In the genomic region with DNA sequence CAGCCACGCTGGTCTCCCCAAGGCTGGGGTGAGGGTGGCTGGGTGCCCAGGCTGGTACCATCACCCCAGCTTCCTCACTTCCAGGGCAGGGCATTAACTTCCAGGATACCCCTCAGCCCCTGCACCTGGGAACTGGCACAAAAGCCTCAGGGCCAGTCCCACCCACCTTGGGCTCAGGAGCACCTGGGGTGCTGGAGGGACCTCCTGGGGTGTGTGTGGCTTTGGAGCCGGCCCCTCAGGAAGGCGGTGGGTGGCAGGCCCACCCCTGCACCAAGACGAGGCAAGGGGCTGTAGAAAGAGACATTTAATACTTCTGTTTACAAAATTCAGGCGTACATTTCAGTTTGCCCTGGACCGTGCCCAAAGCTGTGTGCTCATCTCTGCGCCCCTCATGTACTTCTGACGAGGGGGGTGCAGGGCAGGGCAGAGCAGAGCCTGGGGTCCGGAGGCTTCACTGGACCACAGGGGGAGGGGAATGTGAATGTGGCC, we compare ENCODE assay signal across 16 cellular contexts. TPM values are rescaled to one million over a fixed set of nuclear protein-coding genes. Genes with fewer than 3 reads are reported as not detected.
DNase-seq lines count a peak whose midpoint lies in the region; ATAC-seq and TF ChIP-seq lines count a peak whose summit lies in the region.
"Had no signal": no experiment of that assay in that cellular context is flagged by ENCODE, and none has a peak within 500 bp of the region (broad histone marks: within the 10 kb centered on the region; RNA-seq: fewer than 3 reads in every experiment).

No MANE protein-coding gene starts in this region.

- no peaks in the 10 kb centered on the region for H4K20me1 ChIP-seq in HCT116 (ENCODE audit: insufficient read depth)

- no peak for TF ChIP-seq POLR2A in HCT116 (IDR thresholded peaks at IDR 0.05; ENCODE audit: borderline replicate concordance, extremely low read depth, insufficient read depth, insufficient read length)

- no peak for TF ChIP-seq RAD21 in HCT116 (IDR thresholded peaks at IDR 0.05; ENCODE audit: low read depth)

- RAD21 ChIA-PET in HCT116 (lab: Charles Lee; ENCODE audit: low non-redundant PET in 1 of 2, low total read pairs in 2 of 2, uncharacterized antibody in 2 of 2, unreplicated experiment in 2 of 2): no interaction called here

- POLR2A ChIA-PET in HCT116 (lab: Charles Lee): no interaction called here

- BruUV-seq in HCT116 (replicated peaks; lab: Mats Ljungman, UMichigan): no TSS peak

- H2AFZ ChIP-seq in HCT116 (ENCODE audit: low read depth, low read length, poor library complexity, severe bottlenecking): no peak overlapping the region

- no peak overlapping the region for H3K9ac ChIP-seq in HCT116 (ENCODE audit: low read length)

- H3K9me3 Mint-ChIP-seq in activated T-helper 17 cell treated with anti-CD3 and anti-CD28 coated beads, Interleukin-2, amount 50 U/mL, for 72 hours: no peaks in the 10 kb centered on the region
- no peaks in the 10 kb centered on the region for H3K9me3 Mint-ChIP-seq in neural crest cell
- H3K9me3 Mint-ChIP-seq: IgD-negative memory B cell had no signal

- H3K9me3 ChIP-seq in HCT116 (ENCODE audit: control insufficient read depth in 1 of 2, insufficient read depth in 1 of 2, low read depth in 1 of 2, low read length in 2 of 2): no peaks in the 10 kb centered on the region
- H3K9me3 ChIP-seq: BLaER1 treated with 17β-estradiol and CSF1 and Interleukin-3, amounts not matched to agents 10 nM and 100 nM; left ventricle myocardium inferior had no signal

- TF ChIP-seq CTCF in HCT116 (IDR thresholded peaks at IDR 0.05 in 2 of 3, conservative IDR thresholded peaks at IDR 0.05 in 1 of 3; ENCODE audit: borderline replicate concordance in 1 of 3, insufficient read depth in 1 of 3, low read depth in 2 of 3, low read length in 2 of 3) (no peak), neural crest cell (conservative IDR thresholded peaks at IDR 0.05) (no peak)

- no peak for ATAC-seq in HCT116
- ATAC-seq in activated T-helper 17 cell treated with anti-CD3 and anti-CD28 coated beads, Interleukin-2, amount 50 U/mL, for 72 hours (replicated peaks): no peak
- no peak for ATAC-seq in GM21390 (IDR thresholded peaks at IDR 0.05; ENCODE audit: unreplicated experiment)
- no peak for ATAC-seq in GM18867 (IDR thresholded peaks at IDR 0.05; ENCODE audit: unreplicated experiment)
- no peak for ATAC-seq in HG03025 (IDR thresholded peaks at IDR 0.05; ENCODE audit: low FRiP score, unreplicated experiment)

- H3K4me1 Mint-ChIP-seq in activated T-helper 17 cell treated with anti-CD3 and anti-CD28 coated beads, Interleukin-2, amount 50 U/mL, for 72 hours: no peaks in the 10 kb centered on the region
- H3K4me1 Mint-ChIP-seq in neural crest cell: peaks cover 5% of the 10 kb centered on the region
- H3K4me1 Mint-ChIP-seq: IgD-negative memory B cell had no signal

- peak overlapping the region; percentile 47 for H3K27ac ChIP-seq in HCT116 (ENCODE audit: low read depth, low read length)
- H3K27ac ChIP-seq: left ventricle myocardium inferior had no signal

- H3K9me2 ChIP-seq in HCT116 (ENCODE audit: insufficient read depth): no peaks in the 10 kb centered on the region

- H3K27me3 Mint-ChIP-seq in activated T-helper 17 cell treated with anti-CD3 and anti-CD28 coated beads, Interleukin-2, amount 50 U/mL, for 72 hours: no peaks in the 10 kb centered on the region
- peaks cover 8% of the 10 kb centered on the region for H3K27me3 Mint-ChIP-seq in neural crest cell (ENCODE audit: low read depth)
- H3K27me3 Mint-ChIP-seq: IgD-negative memory B cell had no signal

- H3K27me3 ChIP-seq in HCT116 (ENCODE audit: insufficient read depth, low read length): no peaks in the 10 kb centered on the region
- H3K27me3 ChIP-seq: BLaER1 treated with 17β-estradiol and CSF1 and Interleukin-3, amounts not matched to agents 10 nM and 100 nM had no signal

- intact Hi-C loops in HCT116 (cut with micrococcal nuclease): loop anchor here (5.0 kb wide), 1 partner anchor 42 kb away; a partner anchor contains a TSS

- no peaks in the 10 kb centered on the region for H3K79me2 ChIP-seq in HCT116 (ENCODE audit: insufficient read depth, low read length)

- no peak overlapping the region for H3K4me3 Mint-ChIP-seq in activated T-helper 17 cell treated with anti-CD3 and anti-CD28 coated beads, Interleukin-2, amount 50 U/mL, for 72 hours
- peak overlapping the region; percentile 65 for H3K4me3 Mint-ChIP-seq in neural crest cell

- no peak overlapping the region for H3K4me3 ChIP-seq in HCT116 (replicated peaks in 1 of 2; ENCODE audit: low read depth in 1 of 2, low read length in 2 of 2)
- H3K4me3 ChIP-seq: BLaER1 treated with 17β-estradiol and CSF1 and Interleukin-3, amounts not matched to agents 10 nM and 100 nM; left ventricle myocardium inferior had no signal

- no peak overlapping the region for H3K4me2 ChIP-seq in HCT116 (ENCODE audit: low read length)
- H3K4me2 ChIP-seq: BLaER1 treated with 17β-estradiol and CSF1 and Interleukin-3, amounts not matched to agents 10 nM and 100 nM had no signal

- peaks cover 6 to 23% of the 10 kb centered on the region in 2 experiments; a peak in 3 of 4 replicates for H3K4me1 ChIP-seq in HCT116 (ENCODE audit: control insufficient read depth in 1 of 2, insufficient read depth in 2 of 2, low read length in 2 of 2)
- H3K4me1 ChIP-seq: left ventricle myocardium inferior had no signal

- H3K36me3 Mint-ChIP-seq in activated T-helper 17 cell treated with anti-CD3 and anti-CD28 coated beads, Interleukin-2, amount 50 U/mL, for 72 hours (ENCODE audit: low read depth): peaks cover 63% of the 10 kb centered on the region
- peaks cover 2% of the 10 kb centered on the region for H3K36me3 Mint-ChIP-seq in neural crest cell (ENCODE audit: low read depth)
- H3K36me3 Mint-ChIP-seq: IgD-negative memory B cell had no signal

- CTCF ChIA-PET in HCT116 (lab: Charles Lee): no interaction called here

- DNase-seq in HCT116 (ENCODE audit: low read depth, low spot score): no peak
- DNase-seq in neural crest cell (ENCODE audit: low read depth, low spot score): no peak
- DNase-seq: activated CD4-positive, alpha-beta T cell treated with anti-CD3 and anti-CD28 coated beads, Interleukin-2, amount 50 U/mL, for 1 hour; activated gamma-delta T cell; DMS153; left ventricle myocardium inferior; NCI-H1048; stimulated activated CD4-positive, alpha-beta T cell treated with anti-CD3 and anti-CD28 coated beads, Interleukin-4, amount 100 ng/mL, for 1 hour; T1000; trophoblast cell had no signal

- peak overlapping the region; percentile 30 for H3K27ac Mint-ChIP-seq in activated T-helper 17 cell treated with anti-CD3 and anti-CD28 coated beads, Interleukin-2, amount 50 U/mL, for 72 hours
- no peak overlapping the region for H3K27ac Mint-ChIP-seq in neural crest cell (ENCODE audit: unreplicated experiment)

- peaks cover 5 to 11% of the 10 kb centered on the region in 2 experiments; a peak in 2 of 4 replicates for H3K36me3 ChIP-seq in HCT116 (ENCODE audit: control insufficient read depth in 1 of 2, insufficient read depth in 2 of 2, low read length in 2 of 2)

TF ChIP-seq in HCT116, 20 proteins besides CTCF, POLR2A, EP300 and RAD21 (continues in another document):
- TF ChIP-seq EGR1 (IDR thresholded peaks at IDR 0.05; ENCODE audit: low read depth) (no peak), CBX3 (IDR thresholded peaks at IDR 0.05; ENCODE audit: low read depth) (no peak), CEBPB (IDR thresholded peaks at IDR 0.05; ENCODE audit: low read depth) (no peak), JUND (IDR thresholded peaks at IDR 0.05) (no peak)
- TF ChIP-seq, protein P1, sequence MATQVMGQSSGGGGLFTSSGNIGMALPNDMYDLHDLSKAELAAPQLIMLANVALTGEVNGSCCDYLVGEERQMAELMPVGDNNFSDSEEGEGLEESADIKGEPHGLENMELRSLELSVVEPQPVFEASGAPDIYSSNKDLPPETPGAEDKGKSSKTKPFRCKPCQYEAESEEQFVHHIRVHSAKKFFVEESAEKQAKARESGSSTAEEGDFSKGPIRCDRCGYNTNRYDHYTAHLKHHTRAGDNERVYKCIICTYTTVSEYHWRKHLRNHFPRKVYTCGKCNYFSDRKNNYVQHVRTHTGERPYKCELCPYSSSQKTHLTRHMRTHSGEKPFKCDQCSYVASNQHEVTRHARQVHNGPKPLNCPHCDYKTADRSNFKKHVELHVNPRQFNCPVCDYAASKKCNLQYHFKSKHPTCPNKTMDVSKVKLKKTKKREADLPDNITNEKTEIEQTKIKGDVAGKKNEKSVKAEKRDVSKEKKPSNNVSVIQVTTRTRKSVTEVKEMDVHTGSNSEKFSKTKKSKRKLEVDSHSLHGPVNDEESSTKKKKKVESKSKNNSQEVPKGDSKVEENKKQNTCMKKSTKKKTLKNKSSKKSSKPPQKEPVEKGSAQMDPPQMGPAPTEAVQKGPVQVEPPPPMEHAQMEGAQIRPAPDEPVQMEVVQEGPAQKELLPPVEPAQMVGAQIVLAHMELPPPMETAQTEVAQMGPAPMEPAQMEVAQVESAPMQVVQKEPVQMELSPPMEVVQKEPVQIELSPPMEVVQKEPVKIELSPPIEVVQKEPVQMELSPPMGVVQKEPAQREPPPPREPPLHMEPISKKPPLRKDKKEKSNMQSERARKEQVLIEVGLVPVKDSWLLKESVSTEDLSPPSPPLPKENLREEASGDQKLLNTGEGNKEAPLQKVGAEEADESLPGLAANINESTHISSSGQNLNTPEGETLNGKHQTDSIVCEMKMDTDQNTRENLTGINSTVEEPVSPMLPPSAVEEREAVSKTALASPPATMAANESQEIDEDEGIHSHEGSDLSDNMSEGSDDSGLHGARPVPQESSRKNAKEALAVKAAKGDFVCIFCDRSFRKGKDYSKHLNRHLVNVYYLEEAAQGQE (IDR thresholded peaks at IDR 0.05; ENCODE audit: low read depth): no peak

RNA-seq across cellular contexts. Expression of a gene that starts 16.8 kb away (rescaled TPM):
- total RNA-seq in HCT116 (2021; ENCODE audit: unreplicated experiment) (24.3 TPM), neural crest cell (45.3 and 45.6 TPM in 2 replicates)
- polyA plus RNA-seq in HCT116 (2012): 22.9 and 27.3 TPM in 2 replicates
- total RNA-seq in activated T-helper 17 cell treated with anti-CD3 and anti-CD28 coated beads, Interleukin-2, amount 50 U/mL, for 72 hours: 10 to 100 TPM; 15.5 to 19.7 TPM

RNA-seq across cellular contexts. Expression of a gene that starts 21.5 kb away (rescaled TPM):
- total RNA-seq in HCT116 (2021; ENCODE audit: unreplicated experiment) (2.1 TPM), neural crest cell (4.1 and 5.0 TPM in 2 replicates)
- polyA plus RNA-seq in HCT116 (2012): 2.4 and 2.5 TPM in 2 replicates
- total RNA-seq in activated T-helper 17 cell treated with anti-CD3 and anti-CD28 coated beads, Interleukin-2, amount 50 U/mL, for 72 hours: 10 to 100 TPM; 13.3 to 17.4 TPM
- polyA plus RNA-seq: IgD-negative memory B cell had no signal

RNA-seq across cellular contexts. Expression of a gene that starts 40.2 kb away (rescaled TPM):
- 86.0 TPM for total RNA-seq in HCT116 (2021; ENCODE audit: unreplicated experiment)
- 78.9 and 84.1 TPM in 2 replicates for polyA plus RNA-seq in HCT116 (2012)
- total RNA-seq in activated T-helper 17 cell treated with anti-CD3 and anti-CD28 coated beads, Interleukin-2, amount 50 U/mL, for 72 hours: 10 to 100 TPM; 49.1 to 67.1 TPM
- 85.9 and 95.3 TPM in 2 replicates for total RNA-seq in neural crest cell

RNA-seq across cellular contexts. Expression of a gene that starts 42.3 kb away (rescaled TPM):
- 69.9 TPM for total RNA-seq in HCT116 (2021; ENCODE audit: unreplicated experiment)
- 31.9 and 32.2 TPM in 2 replicates for polyA plus RNA-seq in HCT116 (2012)
- 10 to 100 TPM; 67.9 to 96.7 TPM for total RNA-seq in activated T-helper 17 cell treated with anti-CD3 and anti-CD28 coated beads, Interleukin-2, amount 50 U/mL, for 72 hours
- total RNA-seq in neural crest cell: 117 and 120 TPM in 2 replicates

RNA-seq across cellular contexts. Expression of a gene that starts 55.7 kb away (rescaled TPM):
- total RNA-seq in HCT116 (2021; ENCODE audit: unreplicated experiment): 20.1 TPM
- polyA plus RNA-seq in HCT116 (2012): 11.6 and 13.9 TPM in 2 replicates
- 10 to 100 TPM in 1 of 2 donors, 1 to 10 TPM in 1; 8.3 to 13.1 TPM for total RNA-seq in activated T-helper 17 cell treated with anti-CD3 and anti-CD28 coated beads, Interleukin-2, amount 50 U/mL, for 72 hours
- 51.9 and 53.5 TPM in 2 replicates for total RNA-seq in neural crest cell
- total RNA-seq: left ventricle myocardium inferior had no signal
